Comparison of ENCODE assay signal across 36 cellular contexts in genomic region chr22:32271389-32271788, GRCh38. TPM values are rescaled to one million over a fixed set of nuclear protein-coding genes. Genes with fewer than 3 reads are reported as not detected.
"Had no signal": no experiment of that assay in that cellular context is flagged by ENCODE, and none has a peak within 500 bp of the region (broad histone marks: within the 10 kb centered on the region; RNA-seq: fewer than 3 reads in every experiment).

No MANE protein-coding gene starts in this region.

- H3K36me3 Mint-ChIP-seq: activated CD4-positive, alpha-beta memory T cell treated with anti-CD3 and anti-CD28 coated beads for 36 hours; activated naive CD4-positive, alpha-beta T cell treated with anti-CD3 and anti-CD28 coated beads, Interleukin-2, amount 50 U/mL, for 72 hours; activated naive CD8-positive, alpha-beta T cell treated with anti-CD3 and anti-CD28 coated beads for 36 hours had no signal

- H3K27me3 ChIP-seq: adrenal gland, body of pancreas, brain microvascular endothelial cell, breast epithelium had no signal

- H3K9me3 ChIP-seq: adrenal gland, body of pancreas, breast epithelium had no signal

- H3K9me3 Mint-ChIP-seq: activated B cell treated with CpG ODN at 0.5 μM for 24 hours; activated CD4-positive, alpha-beta memory T cell treated with anti-CD3 and anti-CD28 coated beads for 36 hours; activated CD4-positive, alpha-beta T cell treated with anti-CD3 and anti-CD28 coated beads, Interleukin-2, amount 10 ng/mL, durations not matched to agents 24 days and 14 days; activated CD8-positive, alpha-beta T cell treated with anti-CD3 and anti-CD28 coated beads for 36 hours; activated naive CD4-positive, alpha-beta T cell treated with anti-CD3 and anti-CD28 coated beads for 36 hours; activated naive CD4-positive, alpha-beta T cell treated with anti-CD3 and anti-CD28 coated beads, Interleukin-2, amount 50 U/mL, for 72 hours; activated naive CD8-positive, alpha-beta T cell treated with anti-CD3 and anti-CD28 coated beads for 36 hours; activated T-cell treated with anti-CD3 and anti-CD28 coated beads, Interleukin-2, amount 50 U/mL, for 4 hours; activated T-cell treated with anti-CD3 and anti-CD28 coated beads, Interleukin-2, amount 50 U/mL, for 72 hours; activated T-helper 1 cell treated with anti-CD3 and anti-CD28 coated beads, Interleukin-12 subunit alpha, Interleukin-12 subunit beta, Interleukin-2, Interleukin-4 antibody, amounts not matched to agents 30 ng/mL and 10 ng/mL and 1 ng/mL, durations not matched to agents 14 hours and 24 hours and 36 hours; activated T-helper 17 cell treated with anti-CD3 and anti-CD28 coated beads, Interleukin-2, amount 50 U/mL, for 72 hours; T-helper 1 cell treated with Interleukin-12 subunit alpha and Interleukin-12 subunit beta and Interleukin-4 antibody, amounts not matched to agents 30 μg/mL and 1 μg/mL, for 36 hours; T-helper 2 cell treated with Interferon-gamma antibody and Interleukin-4, amounts not matched to agents 5 μg/mL and 100 μg/mL, for 36 hours had no signal

- H3K4me1 Mint-ChIP-seq: activated B cell treated with CpG ODN at 0.5 μM for 24 hours; activated naive CD8-positive, alpha-beta T cell treated with anti-CD3 and anti-CD28 coated beads for 36 hours; activated T-helper 17 cell treated with anti-CD3 and anti-CD28 coated beads, Interleukin-2, amount 50 U/mL, for 72 hours had no signal

- H3K27ac ChIP-seq: adrenal gland, body of pancreas, brain microvascular endothelial cell, breast epithelium, VCaP had no signal

- H3K4me3 Mint-ChIP-seq: activated B cell treated with CpG ODN at 0.5 μM for 24 hours; activated CD4-positive, alpha-beta memory T cell treated with anti-CD3 and anti-CD28 coated beads for 36 hours; activated CD4-positive, alpha-beta T cell treated with anti-CD3 and anti-CD28 coated beads, Interleukin-2, amount 10 ng/mL, durations not matched to agents 24 days and 14 days; activated CD8-positive, alpha-beta T cell treated with anti-CD3 and anti-CD28 coated beads for 36 hours; activated naive CD4-positive, alpha-beta T cell treated with anti-CD3 and anti-CD28 coated beads for 36 hours; activated naive CD8-positive, alpha-beta T cell treated with anti-CD3 and anti-CD28 coated beads for 36 hours; activated T-cell treated with anti-CD3 and anti-CD28 coated beads, Interleukin-2, amount 50 U/mL, for 4 hours; activated T-cell treated with anti-CD3 and anti-CD28 coated beads, Interleukin-2, amount 50 U/mL, for 72 hours; activated T-helper 1 cell treated with anti-CD3 and anti-CD28 coated beads, Interleukin-12 subunit alpha, Interleukin-12 subunit beta, Interleukin-2, Interleukin-4 antibody, amounts not matched to agents 30 ng/mL and 10 ng/mL and 1 ng/mL, durations not matched to agents 14 hours and 24 hours and 36 hours; activated T-helper 17 cell treated with anti-CD3 and anti-CD28 coated beads, Interleukin-2, amount 50 U/mL, for 72 hours; T-helper 1 cell treated with Interleukin-12 subunit alpha and Interleukin-12 subunit beta and Interleukin-4 antibody, amounts not matched to agents 30 μg/mL and 1 μg/mL, for 36 hours; T-helper 2 cell treated with Interferon-gamma antibody and Interleukin-4, amounts not matched to agents 5 μg/mL and 100 μg/mL, for 36 hours had no signal

- H3K36me3 ChIP-seq: adrenal gland, brain microvascular endothelial cell, breast epithelium had no signal

- H3K4me3 ChIP-seq: adrenal gland, body of pancreas, breast epithelium had no signal

- H3K27me3 Mint-ChIP-seq: activated CD4-positive, alpha-beta memory T cell treated with anti-CD3 and anti-CD28 coated beads for 36 hours; activated CD8-positive, alpha-beta T cell treated with anti-CD3 and anti-CD28 coated beads for 36 hours; activated naive CD8-positive, alpha-beta T cell treated with anti-CD3 and anti-CD28 coated beads for 36 hours had no signal

- H3K27ac Mint-ChIP-seq: activated B cell treated with CpG ODN at 0.5 μM for 24 hours; activated CD4-positive, alpha-beta memory T cell treated with anti-CD3 and anti-CD28 coated beads for 36 hours; activated CD4-positive, alpha-beta T cell treated with anti-CD3 and anti-CD28 coated beads, Interleukin-2, amount 10 ng/mL, durations not matched to agents 24 days and 14 days; activated CD8-positive, alpha-beta T cell treated with anti-CD3 and anti-CD28 coated beads for 36 hours; activated naive CD4-positive, alpha-beta T cell treated with anti-CD3 and anti-CD28 coated beads for 36 hours; activated naive CD4-positive, alpha-beta T cell treated with anti-CD3 and anti-CD28 coated beads, Interleukin-2, amount 50 U/mL, for 72 hours; activated naive CD8-positive, alpha-beta T cell treated with anti-CD3 and anti-CD28 coated beads for 36 hours; activated T-cell treated with anti-CD3 and anti-CD28 coated beads, Interleukin-2, amount 50 U/mL, for 72 hours; activated T-helper 1 cell treated with anti-CD3 and anti-CD28 coated beads, Interleukin-12 subunit alpha, Interleukin-12 subunit beta, Interleukin-2, Interleukin-4 antibody, amounts not matched to agents 30 ng/mL and 10 ng/mL and 1 ng/mL, durations not matched to agents 14 hours and 24 hours and 36 hours; activated T-helper 17 cell treated with anti-CD3 and anti-CD28 coated beads, Interleukin-2, amount 50 U/mL, for 72 hours; T-helper 1 cell treated with Interleukin-12 subunit alpha and Interleukin-12 subunit beta and Interleukin-4 antibody, amounts not matched to agents 30 μg/mL and 1 μg/mL, for 36 hours; T-helper 2 cell treated with Interferon-gamma antibody and Interleukin-4, amounts not matched to agents 5 μg/mL and 100 μg/mL, for 36 hours had no signal

- H3K4me1 ChIP-seq: adrenal gland, body of pancreas, breast epithelium had no signal

- DNase-seq: activated B cell treated with CpG ODN at 0.5 μM for 24 hours; activated CD4-positive, alpha-beta memory T cell treated with anti-CD3 and anti-CD28 coated beads for 36 hours; activated CD4-positive, alpha-beta T cell treated with anti-CD3 and anti-CD28 coated beads for 4 hours; activated CD4-positive, alpha-beta T cell treated with anti-CD3 and anti-CD28 coated beads, Interleukin-2, amount 50 U/mL, for 1 hour; activated CD4-positive, alpha-beta T cell treated with anti-CD3 and anti-CD28 coated beads, Interleukin-2, amount 50 U/mL, for 4 hours; activated CD4-positive, CD25-positive, alpha-beta regulatory T cell treated with anti-CD3 and anti-CD28 coated beads, Interleukin-2, amount 50 U/mL, for 72 hours; activated CD8-positive, alpha-beta memory T cell treated with anti-CD3 and anti-CD28 coated beads, Interleukin-2, amount 50 U/mL, for 4 hours; activated CD8-positive, alpha-beta T cell treated with anti-CD3 and anti-CD28 coated beads for 36 hours; activated effector memory CD4-positive, alpha-beta T cell treated with anti-CD3 and anti-CD28 coated beads, Interleukin-2, amount 50 U/mL, for 16 hours; activated gamma-delta T cell treated with Interleukin-2 at 50 U/mL for 16 hours; activated naive CD4-positive, alpha-beta T cell; activated naive CD4-positive, alpha-beta T cell treated with anti-CD3 and anti-CD28 coated beads for 36 hours; activated naive CD4-positive, alpha-beta T cell treated with anti-CD3 and anti-CD28 coated beads, Interleukin-2, amount 50 U/mL, for 16 hours; activated naive CD8-positive, alpha-beta T cell treated with anti-CD3 and anti-CD28 coated beads for 36 hours; activated T-cell treated with anti-CD3 and anti-CD28 coated beads for 4 hours; activated T-cell treated with anti-CD3 and anti-CD28 coated beads, Interleukin-2, amount 50 U/mL, for 1 hour; activated T-cell treated with anti-CD3 and anti-CD28 coated beads, Interleukin-2, amount 50 U/mL, for 4 hours; activated T-cell treated with anti-CD3 and anti-CD28 coated beads, Interleukin-2, amount 50 U/mL, for 72 hours; adrenal gland; amniotic stem cell; aorta; body of pancreas; brain microvascular endothelial cell; central memory CD4-positive, alpha-beta T cell; T-helper 1 cell; T-helper 2 cell; T-helper 9 cell had no signal

- ATAC-seq: activated CD8-positive, alpha-beta T cell treated with anti-CD3 and anti-CD28 coated beads for 36 hours; activated naive CD4-positive, alpha-beta T cell treated with anti-CD3 and anti-CD28 coated beads, Interleukin-2, amount 50 U/mL, for 72 hours; activated T-cell treated with anti-CD3 and anti-CD28 coated beads, Interleukin-2, amount 50 U/mL, for 4 hours; activated T-cell treated with anti-CD3 and anti-CD28 coated beads, Interleukin-2, amount 50 U/mL, for 72 hours; activated T-helper 17 cell treated with anti-CD3 and anti-CD28 coated beads, Interleukin-2, amount 50 U/mL, for 72 hours; body of pancreas had no signal

RNA-seq across cellular contexts. Expression of gene SLC5A4, which starts 16.2 kb away (rescaled TPM):
- total RNA-seq: activated B cell treated with CpG ODN at 0.5 μM for 24 hours; activated CD4-positive, alpha-beta memory T cell treated with anti-CD3 and anti-CD28 coated beads for 36 hours; activated CD4-positive, alpha-beta T cell treated with anti-CD3 and anti-CD28 coated beads, Interleukin-2, amount 10 ng/mL, durations not matched to agents 24 days and 14 days; activated CD8-positive, alpha-beta memory T cell treated with anti-CD3 and anti-CD28 coated beads for 36 hours; activated CD8-positive, alpha-beta T cell treated with anti-CD3 and anti-CD28 coated beads for 36 hours; activated naive CD4-positive, alpha-beta T cell treated with anti-CD3 and anti-CD28 coated beads for 36 hours; activated naive CD4-positive, alpha-beta T cell treated with anti-CD3 and anti-CD28 coated beads, Interleukin-2, amount 50 U/mL, for 72 hours; activated naive CD8-positive, alpha-beta T cell treated with anti-CD3 and anti-CD28 coated beads for 36 hours; activated T-cell treated with anti-CD3 and anti-CD28 coated beads, Interleukin-2, amount 50 U/mL, for 4 hours; activated T-cell treated with anti-CD3 and anti-CD28 coated beads, Interleukin-2, amount 50 U/mL, for 72 hours; activated T-helper 1 cell treated with anti-CD3 and anti-CD28 coated beads, Interleukin-12 subunit alpha, Interleukin-12 subunit beta, Interleukin-2, Interleukin-4 antibody, amounts not matched to agents 30 ng/mL and 10 ng/mL and 1 ng/mL, durations not matched to agents 14 hours and 24 hours and 36 hours; activated T-helper 17 cell treated with anti-CD3 and anti-CD28 coated beads, Interleukin-2, amount 50 U/mL, for 72 hours had no signal
